In the genomic region with DNA sequence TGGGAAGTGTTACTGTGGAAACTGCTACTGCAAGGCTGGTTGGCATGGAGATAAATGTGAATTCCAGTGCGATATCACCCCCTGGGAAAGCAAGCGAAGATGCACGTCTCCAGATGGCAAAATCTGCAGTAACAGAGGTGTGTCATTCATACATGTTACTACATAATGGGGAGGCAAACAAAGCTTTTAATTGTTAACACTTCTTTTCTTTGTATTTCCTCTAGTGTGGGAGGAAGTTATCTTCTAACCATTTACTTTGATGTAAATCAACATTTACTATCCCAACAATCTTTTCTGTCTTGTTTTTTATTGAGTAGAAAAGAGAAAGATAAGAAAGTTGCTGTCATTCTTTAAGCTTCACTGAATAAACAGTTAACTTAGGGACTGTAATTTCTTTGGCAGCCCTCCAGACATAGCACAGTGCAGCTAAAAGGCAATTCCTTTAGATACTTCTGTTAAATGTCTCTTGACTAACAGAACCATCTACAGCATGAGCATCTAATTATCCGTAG, we compare ENCODE assay signal across 14 cellular contexts.
DNase-seq lines count a peak whose midpoint lies in the region; ATAC-seq and TF ChIP-seq lines count a peak whose summit lies in the region.
"Had no signal": no experiment of that assay in that cellular context is flagged by ENCODE, and none has a peak within 500 bp of the region (broad histone marks: within the 10 kb centered on the region; RNA-seq: fewer than 3 reads in every experiment).

No MANE protein-coding gene starts in this region.

- in situ Hi-C loops in brain microvascular endothelial cell (cut with HindIII; ENCODE audit: low pct_ligation_motif_present, low sequenced_read_pairs): no loop called here

- no peak overlapping the region for H3K4me3 ChIP-seq in brain microvascular endothelial cell (ENCODE audit: low read depth, low read length)
- H3K4me3 ChIP-seq: SJCRH30 had no signal

- no peak for TF ChIP-seq CTCF in brain microvascular endothelial cell (IDR thresholded peaks at IDR 0.05; ENCODE audit: low read depth, low read length, missing control alignments)

- DNase-seq in COR-L47 (lab: John Stamatoyannopoulos, UW) (peak; percentile 71), NCI-H146 treated with DMSO at 0.1 percent for 48 hours (lab: John Stamatoyannopoulos, UW; ENCODE audit: unreplicated experiment) (peak; percentile 85), brain microvascular endothelial cell (peak; percentile 82), left kidney (ENCODE audit: low read depth, low spot score) (peak; percentile 55), T1000 (lab: John Stamatoyannopoulos, UW) (no peak)
- DNase-seq: activated CD4-positive, alpha-beta T cell treated with anti-CD3 and anti-CD28 coated beads for 1 hour; activated effector memory CD4-positive, alpha-beta T cell treated with anti-CD3 and anti-CD28 coated beads, Interleukin-2, amount 50 U/mL, for 16 hours; NCI-H2081 treated with DMSO at 0.1 percent for 48 hours; stimulated activated CD4-positive, alpha-beta T cell treated with anti-CD3 and anti-CD28 coated beads, Interleukin-1b, Interleukin-23, amount 100 ng/mL, for 48 hours had no signal

- H3K36me3 ChIP-seq in brain microvascular endothelial cell (replicated peaks): peaks cover 1% of the 10 kb centered on the region
- H3K36me3 ChIP-seq: SJCRH30 had no signal

- H3K27ac ChIP-seq in brain microvascular endothelial cell: peak overlapping the region; percentile 67
- H3K27ac ChIP-seq: C4-2B, SJCRH30 had no signal

- ATAC-seq in HG03469 (IDR thresholded peaks at IDR 0.05; ENCODE audit: unreplicated experiment) (no peak), HG03196 (IDR thresholded peaks at IDR 0.05; ENCODE audit: unreplicated experiment) (no peak), HG03108 (IDR thresholded peaks at IDR 0.05; ENCODE audit: unreplicated experiment) (no peak)

- no peaks in the 10 kb centered on the region for H3K27me3 ChIP-seq in brain microvascular endothelial cell (replicated peaks)
- H3K27me3 ChIP-seq: SJCRH30 had no signal
